In genomic region chr1:28927442-28928305, GRCh38 we compare ENCODE assay signal across 8 cellular contexts. TPM values are rescaled to one million over a fixed set of nuclear protein-coding genes. Genes with fewer than 3 reads are reported as not detected.
A peak's percentile ranks its signal among the peaks of the same experiment; 100 is the strongest.
DNase-seq lines count a peak whose midpoint lies in the region; ATAC-seq, FAIRE-seq and TF ChIP-seq lines count a peak whose summit lies in the region.

No MANE protein-coding gene starts in this region.

- FAIRE-seq in GM18507 (lab: Jason Lieb, UNC) = peak; percentile 59

- H3K9me3 ChIP-seq in neural progenitor cell (ENCODE audit: low read depth) = no peaks in the 10 kb centered on the region

- no peak for ATAC-seq in HG03039 (IDR thresholded peaks at IDR 0.05; ENCODE audit: unreplicated experiment)
- ATAC-seq in HG03280 (IDR thresholded peaks at IDR 0.05; ENCODE audit: unreplicated experiment) = no peak
- no peak for ATAC-seq in activated CD4-positive, CD25-positive, alpha-beta regulatory T cell treated with anti-CD3 and anti-CD28 coated beads, Interleukin-2, amount 50 U/mL, for 24 hours

- peaks cover 41% of the 10 kb centered on the region for H3F3A ChIP-seq in neural progenitor cell (ENCODE audit: low read depth)

- peak overlapping the region; percentile 29 for H3K4me3 ChIP-seq in neural progenitor cell

- peak overlapping the region; percentile 64 for H3K27ac Mint-ChIP-seq in neural progenitor cell

- TF ChIP-seq CTCF in neural progenitor cell (IDR thresholded peaks at IDR 0.05) = no peak

- H3K4me2 ChIP-seq in neural progenitor cell = peak overlapping the region; percentile 84

- peaks cover 19% of the 10 kb centered on the region for H4K20me1 ChIP-seq in neural progenitor cell (ENCODE audit: low read depth)

- no peak overlapping the region for H2AFZ ChIP-seq in neural progenitor cell (replicated peaks)

- no peaks in the 10 kb centered on the region for H3K36me3 ChIP-seq in neural progenitor cell

- peak overlapping the region; percentile 93 for H3K27ac ChIP-seq in neural progenitor cell

- DNase-seq in GM18507 (ENCODE audit: extremely low spot score, insufficient read length, low read depth) (no peak), NCI-H2171 treated with DMSO at 0.1 percent for 48 hours (lab: John Stamatoyannopoulos, UW) (peak; percentile 88), dedifferentiated amniotic fluid mesenchymal stem cell (ENCODE audit: extremely low spot score) (peak; percentile 74), neural progenitor cell (ENCODE audit: low spot score) (peak; percentile 44), midbrain (lab: John Stamatoyannopoulos, UW) (no peak)

- H3K4me1 Mint-ChIP-seq in neural progenitor cell = peaks cover 31% of the 10 kb centered on the region

- no peak overlapping the region for H3K4me3 Mint-ChIP-seq in neural progenitor cell

- H3K9ac ChIP-seq in neural progenitor cell = peak overlapping the region; percentile 25

- H3K36me3 Mint-ChIP-seq in neural progenitor cell = no peaks in the 10 kb centered on the region

- no peaks in the 10 kb centered on the region for H3K27me3 Mint-ChIP-seq in neural progenitor cell (ENCODE audit: insufficient read depth, low read depth)

- H3K9me3 Mint-ChIP-seq in neural progenitor cell = no peaks in the 10 kb centered on the region

- H3K27me3 ChIP-seq in neural progenitor cell = no peaks in the 10 kb centered on the region

- H3K79me2 ChIP-seq in neural progenitor cell (ENCODE audit: low read depth) = peaks cover 100% of the 10 kb centered on the region

- peaks cover 30% of the 10 kb centered on the region for H3K4me1 ChIP-seq in neural progenitor cell

RNA-seq across cellular contexts. Expression of gene EPB41, which starts 13.3 kb away (rescaled TPM):
- total RNA-seq in neural progenitor cell (ENCODE audit: low replicate concordance) = 157 and 211 TPM in 2 replicates

Comparison
In these comparisons a context has a peak if more than half of its experiments do, and no peak if none do; other contexts are left out.
1. DNase-seq: peak in NCI-H2171 treated with DMSO at 0.1 percent for 48 hours (single experiment), dedifferentiated amniotic fluid mesenchymal stem cell (single experiment) and neural progenitor cell (single experiment); none in GM18507 (single experiment) and midbrain (single experiment).